Comparison of ENCODE assay signal across 8 cellular contexts in genomic region chr12:6724409-6724797, GRCh38. TPM values are rescaled to one million over a fixed set of nuclear protein-coding genes. Genes with fewer than 3 reads are reported as not detected.
DNase-seq lines count a peak whose midpoint lies in the region; ATAC-seq and TF ChIP-seq lines count a peak whose summit lies in the region.

No MANE protein-coding gene starts in this region.

- H3K4me1 ChIP-seq in MM.1S (ENCODE audit: low read length) (peaks cover 6% of the 10 kb centered on the region), cardiac muscle cell (ENCODE audit: low read depth) (peaks cover 6% of the 10 kb centered on the region)

- H3K27me3 ChIP-seq in MM.1S (replicated peaks; ENCODE audit: insufficient read depth, low read length) (no peaks in the 10 kb centered on the region), cardiac muscle cell (no peaks in the 10 kb centered on the region)

- no peak for TF ChIP-seq CTCF in MM.1S (IDR thresholded peaks at IDR 0.05; ENCODE audit: low read length)
- no peak for TF ChIP-seq CTCF in cardiac muscle cell (IDR thresholded peaks at IDR 0.05; ENCODE audit: low read depth, low read length)
- no peak for TF ChIP-seq CTCF in progenitor cell of endocrine pancreas (IDR thresholded peaks at IDR 0.05; ENCODE audit: unreplicated experiment)

- H3K9me3 Mint-ChIP-seq in activated CD8-positive, alpha-beta memory T cell treated with anti-CD3 and anti-CD28 coated beads, Interleukin-2, amount 10 ng/mL, durations not matched to agents 7 days and 5 days (ENCODE audit: low read depth), result no peaks in the 10 kb centered on the region
- peaks cover 6% of the 10 kb centered on the region for H3K9me3 Mint-ChIP-seq in progenitor cell of endocrine pancreas (ENCODE audit: low read depth)

- H3K36me3 ChIP-seq in MM.1S (replicated peaks; ENCODE audit: insufficient read depth, low read length), result 0 out of 2 replicates have a peak, but pooled peaks cover 5% of the 10 kb centered on the region
- H3K36me3 ChIP-seq in cardiac muscle cell, result peaks cover 2% of the 10 kb centered on the region

- peaks cover 21% of the 10 kb centered on the region for H3K4me1 Mint-ChIP-seq in activated CD8-positive, alpha-beta memory T cell treated with anti-CD3 and anti-CD28 coated beads, Interleukin-2, amount 10 ng/mL, durations not matched to agents 7 days and 5 days
- peaks cover 11% of the 10 kb centered on the region for H3K4me1 Mint-ChIP-seq in progenitor cell of endocrine pancreas (ENCODE audit: low read depth)

- no peaks in the 10 kb centered on the region for H4K20me1 ChIP-seq in MM.1S (ENCODE audit: insufficient read depth, low read length)

- no peaks in the 10 kb centered on the region for H3K9me2 ChIP-seq in MM.1S (replicated peaks; ENCODE audit: insufficient read depth, low read length)

- DNase-seq in ELF-1 (ENCODE audit: low read depth, low spot score) (peak; percentile 37), MM.1S (peak; percentile 51), cardiac muscle cell (ENCODE audit: low read depth in 1 of 2, low spot score in 1 of 2) (no peak), progenitor cell of endocrine pancreas (ENCODE audit: low spot score, unreplicated experiment) (peak; percentile 23), retina (no peak), NCI-H2196 treated with DMSO at 0.1 percent for 48 hours (lab: John Stamatoyannopoulos, UW; ENCODE audit: unreplicated experiment) (no peak)
- peak; percentile 70 for DNase-seq in activated CD8-positive, alpha-beta memory T cell treated with anti-CD3 and anti-CD28 coated beads, Interleukin-2, amount 10 ng/mL, durations not matched to agents 7 days and 5 days

- H3K36me3 Mint-ChIP-seq in activated CD8-positive, alpha-beta memory T cell treated with anti-CD3 and anti-CD28 coated beads, Interleukin-2, amount 10 ng/mL, durations not matched to agents 7 days and 5 days, result no peaks in the 10 kb centered on the region
- peaks cover 10% of the 10 kb centered on the region for H3K36me3 Mint-ChIP-seq in progenitor cell of endocrine pancreas (ENCODE audit: insufficient read depth)

- H3K9ac ChIP-seq in MM.1S (ENCODE audit: low read length), result peak overlapping the region; percentile 70

- peak; percentile 28 for ATAC-seq in GM21576 (IDR thresholded peaks at IDR 0.05; ENCODE audit: unreplicated experiment)
- ATAC-seq in activated CD8-positive, alpha-beta memory T cell treated with anti-CD3 and anti-CD28 coated beads, Interleukin-2, amount 10 ng/mL, durations not matched to agents 7 days and 5 days, result peak; percentile 38

- CTCF ChIA-PET in activated CD8-positive, alpha-beta memory T cell treated with anti-CD3 and anti-CD28 coated beads, Interleukin-2, amount 10 ng/mL, durations not matched to agents 7 days and 5 days (lab: Charles Lee), result interaction anchor here (0.7 to 4.8 kb wide), 21 partner anchors 12 to 389 kb away, joined by 3 to 39 read pairs (median 4); partner anchors contain the start of genes CDCA3, MLF2, MRPL51 and SPSB2

- H3K4me3 ChIP-seq in MM.1S (ENCODE audit: low read length), result peak overlapping the region; percentile 70
- H3K4me3 ChIP-seq in cardiac muscle cell, result peak overlapping the region; percentile 33

- peaks cover 7% of the 10 kb centered on the region for H3F3A ChIP-seq in MM.1S (ENCODE audit: insufficient read depth, low read length)

- H3K4me3 Mint-ChIP-seq in activated CD8-positive, alpha-beta memory T cell treated with anti-CD3 and anti-CD28 coated beads, Interleukin-2, amount 10 ng/mL, durations not matched to agents 7 days and 5 days, result peak overlapping the region; percentile 79
- peak overlapping the region; percentile 86 for H3K4me3 Mint-ChIP-seq in progenitor cell of endocrine pancreas (ENCODE audit: low read depth)

- H3K4me2 ChIP-seq in MM.1S (ENCODE audit: low read depth, low read length), result peak overlapping the region; percentile 95

- H3K27ac Mint-ChIP-seq in activated CD8-positive, alpha-beta memory T cell treated with anti-CD3 and anti-CD28 coated beads, Interleukin-2, amount 10 ng/mL, durations not matched to agents 7 days and 5 days, result peak overlapping the region; percentile 89
- peak overlapping the region; percentile 97 for H3K27ac Mint-ChIP-seq in progenitor cell of endocrine pancreas

- H3K79me2 ChIP-seq in MM.1S (ENCODE audit: low read length), result peaks cover 7% of the 10 kb centered on the region

- H3K27ac ChIP-seq in MM.1S (ENCODE audit: low read length), result peak overlapping the region; percentile 73
- H3K27ac ChIP-seq in cardiac muscle cell, result peak overlapping the region; percentile 79

- peak overlapping the region; percentile 68 for H2AFZ ChIP-seq in MM.1S (ENCODE audit: low read length)

- no peaks in the 10 kb centered on the region for H3K27me3 Mint-ChIP-seq in activated CD8-positive, alpha-beta memory T cell treated with anti-CD3 and anti-CD28 coated beads, Interleukin-2, amount 10 ng/mL, durations not matched to agents 7 days and 5 days
- peaks cover 10% of the 10 kb centered on the region for H3K27me3 Mint-ChIP-seq in progenitor cell of endocrine pancreas

- H3K9me3 ChIP-seq in MM.1S (replicated peaks; ENCODE audit: insufficient read depth, low read length), result no peaks in the 10 kb centered on the region
- no peaks in the 10 kb centered on the region for H3K9me3 ChIP-seq in cardiac muscle cell (ENCODE audit: low read depth)

RNA-seq across cellular contexts. Expression of gene COPS7A, which starts 0.6 kb away (rescaled TPM):
- 10 to 100 TPM; 28.2 to 30.0 TPM for total RNA-seq in activated CD8-positive, alpha-beta memory T cell treated with anti-CD3 and anti-CD28 coated beads, Interleukin-2, amount 10 ng/mL, durations not matched to agents 7 days and 5 days
- total RNA-seq in cardiac muscle cell (71.0 and 82.1 TPM in 2 replicates), progenitor cell of endocrine pancreas (42.6 and 45.5 TPM in 2 replicates)
- polyA plus RNA-seq in cardiac muscle cell, result 97.7 and 108 TPM in 2 replicates

RNA-seq across cellular contexts. Expression of gene PIANP, which starts 23.8 kb away (rescaled TPM):
- not detected for total RNA-seq in activated CD8-positive, alpha-beta memory T cell treated with anti-CD3 and anti-CD28 coated beads, Interleukin-2, amount 10 ng/mL, durations not matched to agents 7 days and 5 days
- total RNA-seq in cardiac muscle cell (0.36 and 5.5 TPM in 2 replicates), progenitor cell of endocrine pancreas (2.0 and 2.4 TPM in 2 replicates)
- polyA plus RNA-seq in cardiac muscle cell, result 4.1 and 5.0 TPM in 2 replicates

RNA-seq across cellular contexts. Expression of gene MLF2, which starts 28.5 kb away (rescaled TPM):
- total RNA-seq in activated CD8-positive, alpha-beta memory T cell treated with anti-CD3 and anti-CD28 coated beads, Interleukin-2, amount 10 ng/mL, durations not matched to agents 7 days and 5 days, result 100 to 1,000 TPM; 102 to 113 TPM
- 342 and 449 TPM in 2 replicates for total RNA-seq in cardiac muscle cell
- 575 and 592 TPM in 2 replicates for polyA plus RNA-seq in cardiac muscle cell
- total RNA-seq in progenitor cell of endocrine pancreas, result 281 and 305 TPM in 2 replicates

RNA-seq across cellular contexts. Expression of gene ZNF384, which starts 35.2 kb away (rescaled TPM):
- 10 to 100 TPM; 76.3 to 76.4 TPM for total RNA-seq in activated CD8-positive, alpha-beta memory T cell treated with anti-CD3 and anti-CD28 coated beads, Interleukin-2, amount 10 ng/mL, durations not matched to agents 7 days and 5 days
- total RNA-seq in cardiac muscle cell (39.4 and 44.9 TPM in 2 replicates), progenitor cell of endocrine pancreas (159 and 164 TPM in 2 replicates)
- 38.2 and 44.1 TPM in 2 replicates for polyA plus RNA-seq in cardiac muscle cell

RNA-seq across cellular contexts. Expression of gene PTMS, which starts 41.8 kb away (rescaled TPM):
- 100 to 1,000 TPM; 131 to 142 TPM for total RNA-seq in activated CD8-positive, alpha-beta memory T cell treated with anti-CD3 and anti-CD28 coated beads, Interleukin-2, amount 10 ng/mL, durations not matched to agents 7 days and 5 days
- total RNA-seq in cardiac muscle cell, result 194 and 290 TPM in 2 replicates
- polyA plus RNA-seq in cardiac muscle cell, result 426 and 467 TPM in 2 replicates
- total RNA-seq in progenitor cell of endocrine pancreas, result 414 and 480 TPM in 2 replicates

Comparison
In these comparisons a context has a peak if more than half of its experiments do, and no peak if none do; other contexts are left out.
1. DNase-seq: peak in ELF-1 (single experiment), MM.1S (single experiment), activated CD8-positive, alpha-beta memory T cell treated with anti-CD3 and anti-CD28 coated beads, Interleukin-2, amount 10 ng/mL, durations not matched to agents 7 days and 5 days (single experiment) and progenitor cell of endocrine pancreas (single experiment); none in cardiac muscle cell (0 of 2), retina (single experiment) and NCI-H2196 treated with DMSO at 0.1 percent for 48 hours (single experiment).